In the genomic region with DNA sequence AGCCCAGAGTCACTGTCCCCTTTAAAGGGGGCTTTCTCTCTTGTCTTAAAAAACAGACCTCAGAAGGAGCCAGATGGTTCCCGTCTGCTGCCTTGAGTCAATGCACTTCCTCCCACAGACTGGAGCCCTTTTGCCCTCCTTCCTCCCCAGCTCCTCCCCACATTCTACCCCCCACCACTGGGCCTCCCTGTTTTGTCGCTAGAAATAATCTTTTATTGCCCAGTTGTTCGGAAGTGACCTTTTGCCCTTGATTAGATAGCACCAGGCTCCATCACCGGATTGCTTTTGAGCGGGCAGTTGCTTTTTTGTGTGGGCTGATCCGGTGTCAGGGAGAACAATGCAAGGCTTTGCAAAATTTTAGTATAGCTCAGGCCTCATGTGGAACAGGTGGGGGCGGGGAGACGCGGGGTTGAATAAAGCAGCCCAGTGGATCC, we compare ENCODE assay signal across 2 cellular contexts.
TF ChIP-seq lines count a peak whose summit lies in the region.

No MANE protein-coding gene starts in this region.

TF ChIP-seq in K562, 482 proteins besides CTCF, POLR2A, EP300 and RAD21 (continued from another document and continues in another):
- peak; percentile 38; the same call in 1 of the 2 replicates for TF ChIP-seq CTBP1 (IDR thresholded peaks at IDR 0.05; ENCODE audit: borderline replicate concordance)
- TF ChIP-seq KAT8 (IDR thresholded peaks at IDR 0.05; ENCODE audit: low read depth): no peak
- TF ChIP-seq ZNF274 (IDR thresholded peaks at IDR 0.05; ENCODE audit: borderline replicate concordance, low read depth, low read length): no peak
- TF ChIP-seq, protein P1, sequence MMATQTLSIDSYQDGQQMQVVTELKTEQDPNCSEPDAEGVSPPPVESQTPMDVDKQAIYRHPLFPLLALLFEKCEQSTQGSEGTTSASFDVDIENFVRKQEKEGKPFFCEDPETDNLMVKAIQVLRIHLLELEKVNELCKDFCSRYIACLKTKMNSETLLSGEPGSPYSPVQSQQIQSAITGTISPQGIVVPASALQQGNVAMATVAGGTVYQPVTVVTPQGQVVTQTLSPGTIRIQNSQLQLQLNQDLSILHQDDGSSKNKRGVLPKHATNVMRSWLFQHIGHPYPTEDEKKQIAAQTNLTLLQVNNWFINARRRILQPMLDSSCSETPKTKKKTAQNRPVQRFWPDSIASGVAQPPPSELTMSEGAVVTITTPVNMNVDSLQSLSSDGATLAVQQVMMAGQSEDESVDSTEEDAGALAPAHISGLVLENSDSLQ (IDR thresholded peaks at IDR 0.05): 0 out of 2 replicates have a peak, but pooled peaks have one; percentile 10
- TF ChIP-seq ATF7 (IDR thresholded peaks at IDR 0.05): no peak
- TF ChIP-seq HDAC3 (IDR thresholded peaks at IDR 0.05; ENCODE audit: borderline replicate concordance, partially characterized antibody): peak; percentile 36
- TF ChIP-seq, protein P2, sequence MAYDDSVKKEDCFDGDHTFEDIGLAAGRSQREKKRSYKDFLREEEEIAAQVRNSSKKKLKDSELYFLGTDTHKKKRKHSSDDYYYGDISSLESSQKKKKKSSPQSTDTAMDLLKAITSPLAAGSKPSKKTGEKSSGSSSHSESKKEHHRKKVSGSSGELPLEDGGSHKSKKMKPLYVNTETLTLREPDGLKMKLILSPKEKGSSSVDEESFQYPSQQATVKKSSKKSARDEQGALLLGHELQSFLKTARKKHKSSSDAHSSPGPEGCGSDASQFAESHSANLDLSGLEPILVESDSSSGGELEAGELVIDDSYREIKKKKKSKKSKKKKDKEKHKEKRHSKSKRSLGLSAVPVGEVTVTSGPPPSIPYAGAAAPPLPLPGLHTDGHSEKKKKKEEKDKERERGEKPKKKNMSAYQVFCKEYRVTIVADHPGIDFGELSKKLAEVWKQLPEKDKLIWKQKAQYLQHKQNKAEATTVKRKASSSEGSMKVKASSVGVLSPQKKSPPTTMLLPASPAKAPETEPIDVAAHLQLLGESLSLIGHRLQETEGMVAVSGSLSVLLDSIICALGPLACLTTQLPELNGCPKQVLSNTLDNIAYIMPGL (CRISPR knock-in tag; IDR thresholded peaks at IDR 0.05): no peak
- TF ChIP-seq, protein P3, sequence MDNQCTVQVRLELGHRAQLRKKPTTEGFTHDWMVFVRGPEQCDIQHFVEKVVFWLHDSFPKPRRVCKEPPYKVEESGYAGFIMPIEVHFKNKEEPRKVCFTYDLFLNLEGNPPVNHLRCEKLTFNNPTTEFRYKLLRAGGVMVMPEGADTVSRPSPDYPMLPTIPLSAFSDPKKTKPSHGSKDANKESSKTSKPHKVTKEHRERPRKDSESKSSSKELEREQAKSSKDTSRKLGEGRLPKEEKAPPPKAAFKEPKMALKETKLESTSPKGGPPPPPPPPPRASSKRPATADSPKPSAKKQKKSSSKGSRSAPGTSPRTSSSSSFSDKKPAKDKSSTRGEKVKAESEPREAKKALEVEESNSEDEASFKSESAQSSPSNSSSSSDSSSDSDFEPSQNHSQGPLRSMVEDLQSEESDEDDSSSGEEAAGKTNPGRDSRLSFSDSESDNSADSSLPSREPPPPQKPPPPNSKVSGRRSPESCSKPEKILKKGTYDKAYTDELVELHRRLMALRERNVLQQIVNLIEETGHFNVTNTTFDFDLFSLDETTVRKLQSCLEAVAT (IDR thresholded peaks at IDR 0.05): no peak
- TF ChIP-seq RFX7 (CRISPR knock-in tag; IDR thresholded peaks at IDR 0.05): no peak
- TF ChIP-seq ZNF766 (CRISPR knock-in tag; conservative IDR thresholded peaks at IDR 0.05): no peak
- TF ChIP-seq XRCC4 (IDR thresholded peaks at IDR 0.05; ENCODE audit: extremely low read depth, insufficient read depth, insufficient read length): no peak
- TF ChIP-seq, protein P4, sequence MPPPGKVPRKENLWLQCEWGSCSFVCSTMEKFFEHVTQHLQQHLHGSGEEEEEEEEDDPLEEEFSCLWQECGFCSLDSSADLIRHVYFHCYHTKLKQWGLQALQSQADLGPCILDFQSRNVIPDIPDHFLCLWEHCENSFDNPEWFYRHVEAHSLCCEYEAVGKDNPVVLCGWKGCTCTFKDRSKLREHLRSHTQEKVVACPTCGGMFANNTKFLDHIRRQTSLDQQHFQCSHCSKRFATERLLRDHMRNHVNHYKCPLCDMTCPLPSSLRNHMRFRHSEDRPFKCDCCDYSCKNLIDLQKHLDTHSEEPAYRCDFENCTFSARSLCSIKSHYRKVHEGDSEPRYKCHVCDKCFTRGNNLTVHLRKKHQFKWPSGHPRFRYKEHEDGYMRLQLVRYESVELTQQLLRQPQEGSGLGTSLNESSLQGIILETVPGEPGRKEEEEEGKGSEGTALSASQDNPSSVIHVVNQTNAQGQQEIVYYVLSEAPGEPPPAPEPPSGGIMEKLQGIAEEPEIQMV (tag; conservative IDR thresholded peaks at IDR 0.05; ENCODE audit: low read depth): no peak
- no peak for TF ChIP-seq CREB1 (IDR thresholded peaks at IDR 0.05)
- TF ChIP-seq CREB1 (CRISPR knock-in tag; IDR thresholded peaks at IDR 0.05): no peak
- TF ChIP-seq NUFIP1 (IDR thresholded peaks at IDR 0.05; ENCODE audit: partially characterized antibody): no peak
- TF ChIP-seq NR2C1 (IDR thresholded peaks at IDR 0.05): no peak
- no peak for TF ChIP-seq NR2C1 (tag; IDR thresholded peaks at IDR 0.05)
- TF ChIP-seq BDP1 (IDR thresholded peaks at IDR 0.05; ENCODE audit: insufficient read depth, insufficient read length): no peak
- peak; percentile 70 for TF ChIP-seq TEAD4 (IDR thresholded peaks at IDR 0.05; ENCODE audit: low read length)
- no peak for TF ChIP-seq TEAD4 (CRISPR knock-in tag; IDR thresholded peaks at IDR 0.05; ENCODE audit: borderline replicate concordance)
- TF ChIP-seq CSDE1 (IDR thresholded peaks at IDR 0.05): no peak
- TF ChIP-seq NFATC3 (IDR thresholded peaks at IDR 0.05): no peak
- TF ChIP-seq, protein P5, sequence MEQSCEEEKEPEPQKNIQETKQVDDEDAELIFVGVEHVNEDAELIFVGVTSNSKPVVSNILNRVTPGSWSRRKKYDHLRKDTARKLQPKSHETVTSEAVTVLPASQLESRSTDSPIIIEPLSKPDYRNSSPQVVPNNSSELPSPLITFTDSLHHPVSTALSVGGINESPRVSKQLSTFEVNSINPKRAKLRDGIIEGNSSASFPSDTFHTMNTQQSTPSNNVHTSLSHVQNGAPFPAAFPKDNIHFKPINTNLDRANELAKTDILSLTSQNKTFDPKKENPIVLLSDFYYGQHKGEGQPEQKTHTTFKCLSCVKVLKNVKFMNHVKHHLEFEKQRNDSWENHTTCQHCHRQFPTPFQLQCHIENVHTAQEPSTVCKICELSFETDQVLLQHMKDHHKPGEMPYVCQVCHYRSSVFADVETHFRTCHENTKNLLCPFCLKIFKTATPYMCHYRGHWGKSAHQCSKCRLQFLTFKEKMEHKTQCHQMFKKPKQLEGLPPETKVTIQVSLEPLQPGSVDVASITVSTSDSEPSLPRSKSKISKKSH (CRISPR knock-in tag; IDR thresholded peaks at IDR 0.05): no peak
- no peak for TF ChIP-seq RBM15 (IDR thresholded peaks at IDR 0.05; ENCODE audit: insufficient read depth, low read length)
- TF ChIP-seq NR2F6 (CRISPR knock-in tag; IDR thresholded peaks at IDR 0.05): no peak

TF ChIP-seq in liver, 16 proteins besides CTCF, POLR2A, EP300 and RAD21 (continued from another document):
- TF ChIP-seq, protein P6, sequence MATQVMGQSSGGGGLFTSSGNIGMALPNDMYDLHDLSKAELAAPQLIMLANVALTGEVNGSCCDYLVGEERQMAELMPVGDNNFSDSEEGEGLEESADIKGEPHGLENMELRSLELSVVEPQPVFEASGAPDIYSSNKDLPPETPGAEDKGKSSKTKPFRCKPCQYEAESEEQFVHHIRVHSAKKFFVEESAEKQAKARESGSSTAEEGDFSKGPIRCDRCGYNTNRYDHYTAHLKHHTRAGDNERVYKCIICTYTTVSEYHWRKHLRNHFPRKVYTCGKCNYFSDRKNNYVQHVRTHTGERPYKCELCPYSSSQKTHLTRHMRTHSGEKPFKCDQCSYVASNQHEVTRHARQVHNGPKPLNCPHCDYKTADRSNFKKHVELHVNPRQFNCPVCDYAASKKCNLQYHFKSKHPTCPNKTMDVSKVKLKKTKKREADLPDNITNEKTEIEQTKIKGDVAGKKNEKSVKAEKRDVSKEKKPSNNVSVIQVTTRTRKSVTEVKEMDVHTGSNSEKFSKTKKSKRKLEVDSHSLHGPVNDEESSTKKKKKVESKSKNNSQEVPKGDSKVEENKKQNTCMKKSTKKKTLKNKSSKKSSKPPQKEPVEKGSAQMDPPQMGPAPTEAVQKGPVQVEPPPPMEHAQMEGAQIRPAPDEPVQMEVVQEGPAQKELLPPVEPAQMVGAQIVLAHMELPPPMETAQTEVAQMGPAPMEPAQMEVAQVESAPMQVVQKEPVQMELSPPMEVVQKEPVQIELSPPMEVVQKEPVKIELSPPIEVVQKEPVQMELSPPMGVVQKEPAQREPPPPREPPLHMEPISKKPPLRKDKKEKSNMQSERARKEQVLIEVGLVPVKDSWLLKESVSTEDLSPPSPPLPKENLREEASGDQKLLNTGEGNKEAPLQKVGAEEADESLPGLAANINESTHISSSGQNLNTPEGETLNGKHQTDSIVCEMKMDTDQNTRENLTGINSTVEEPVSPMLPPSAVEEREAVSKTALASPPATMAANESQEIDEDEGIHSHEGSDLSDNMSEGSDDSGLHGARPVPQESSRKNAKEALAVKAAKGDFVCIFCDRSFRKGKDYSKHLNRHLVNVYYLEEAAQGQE (IDR thresholded peaks at IDR 0.05): no peak
- TF ChIP-seq YY1 (IDR thresholded peaks at IDR 0.05) (peak; percentile 13), RXRA (IDR thresholded peaks at IDR 0.05) (peak in 1 of 2 donors; percentile 8), HNF4G (IDR thresholded peaks at IDR 0.05) (no peak), NR2F2 (IDR thresholded peaks at IDR 0.05) (peak; percentile 96), HNF4A (conservative IDR thresholded peaks at IDR 0.05) (no peak), FOXA1 (IDR thresholded peaks at IDR 0.05) (no peak)
- TF ChIP-seq, protein P7, sequence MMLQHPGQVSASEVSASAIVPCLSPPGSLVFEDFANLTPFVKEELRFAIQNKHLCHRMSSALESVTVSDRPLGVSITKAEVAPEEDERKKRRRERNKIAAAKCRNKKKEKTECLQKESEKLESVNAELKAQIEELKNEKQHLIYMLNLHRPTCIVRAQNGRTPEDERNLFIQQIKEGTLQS (IDR thresholded peaks at IDR 0.05): no peak
- TF ChIP-seq, protein P8, sequence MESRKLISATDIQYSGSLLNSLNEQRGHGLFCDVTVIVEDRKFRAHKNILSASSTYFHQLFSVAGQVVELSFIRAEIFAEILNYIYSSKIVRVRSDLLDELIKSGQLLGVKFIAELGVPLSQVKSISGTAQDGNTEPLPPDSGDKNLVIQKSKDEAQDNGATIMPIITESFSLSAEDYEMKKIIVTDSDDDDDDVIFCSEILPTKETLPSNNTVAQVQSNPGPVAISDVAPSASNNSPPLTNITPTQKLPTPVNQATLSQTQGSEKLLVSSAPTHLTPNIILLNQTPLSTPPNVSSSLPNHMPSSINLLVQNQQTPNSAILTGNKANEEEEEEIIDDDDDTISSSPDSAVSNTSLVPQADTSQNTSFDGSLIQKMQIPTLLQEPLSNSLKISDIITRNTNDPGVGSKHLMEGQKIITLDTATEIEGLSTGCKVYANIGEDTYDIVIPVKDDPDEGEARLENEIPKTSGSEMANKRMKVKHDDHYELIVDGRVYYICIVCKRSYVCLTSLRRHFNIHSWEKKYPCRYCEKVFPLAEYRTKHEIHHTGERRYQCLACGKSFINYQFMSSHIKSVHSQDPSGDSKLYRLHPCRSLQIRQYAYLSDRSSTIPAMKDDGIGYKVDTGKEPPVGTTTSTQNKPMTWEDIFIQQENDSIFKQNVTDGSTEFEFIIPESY (IDR thresholded peaks at IDR 0.05): no peak
TF ChIP-seq in liver: peak in this region for 4.
